ENCODE assay signal across 15 cellular contexts in the genomic region with DNA sequence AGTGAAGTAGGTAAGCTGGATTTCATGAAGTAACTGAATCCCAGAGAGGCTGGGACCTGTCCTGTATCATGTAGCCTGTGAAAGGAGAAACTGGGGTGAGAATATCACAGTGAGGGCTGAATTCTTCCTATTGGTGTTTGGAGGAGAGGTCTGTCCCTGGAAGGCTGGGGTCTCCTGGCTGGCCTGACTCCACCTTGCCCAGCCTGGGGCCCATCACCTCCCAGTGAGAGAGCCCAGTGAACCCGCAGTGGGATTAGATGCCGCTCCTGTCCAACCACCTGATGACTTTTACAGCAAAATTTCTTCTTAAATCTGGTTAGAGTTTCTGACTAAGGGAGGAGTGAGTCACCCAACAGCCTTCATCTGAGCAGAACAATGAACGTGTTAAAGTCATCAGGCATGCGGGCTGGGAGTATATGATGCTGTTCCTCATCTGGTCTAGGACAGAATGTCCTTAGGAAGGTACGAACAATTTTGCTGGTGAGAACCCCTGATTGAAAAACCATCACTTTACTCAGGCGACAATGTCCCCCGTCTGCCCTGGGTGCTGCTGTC.
DNase-seq lines count a peak whose midpoint lies in the region; ATAC-seq and TF ChIP-seq lines count a peak whose summit lies in the region.
"Had no signal": no experiment of that assay in that cellular context is flagged by ENCODE, and none has a peak within 500 bp of the region (broad histone marks: within the 10 kb centered on the region; RNA-seq: fewer than 3 reads in every experiment).

No MANE protein-coding gene starts in this region.

- H3K36me3 Mint-ChIP-seq in neural crest cell (ENCODE audit: low read depth): peaks cover 8% of the 10 kb centered on the region
- H3K36me3 Mint-ChIP-seq: CD8-positive, alpha-beta T cell had no signal

- H3K9me3 Mint-ChIP-seq in neural crest cell: peaks cover 13% of the 10 kb centered on the region

- no peak for ATAC-seq in GM18858 (IDR thresholded peaks at IDR 0.05; ENCODE audit: unreplicated experiment)
- ATAC-seq: CD8-positive, alpha-beta T cell; left colon; natural killer cell treated with Interleukin-12 subunit alpha and Interleukin-12 subunit beta and Interleukin-15 and Interleukin-18, amount 100 ng/mL, for 72 hours had no signal

- H3K27ac Mint-ChIP-seq in neural crest cell (ENCODE audit: unreplicated experiment): peak overlapping the region; percentile 35
- H3K27ac Mint-ChIP-seq: activated CD4-positive, alpha-beta memory T cell treated with anti-CD3 and anti-CD28 coated beads, Interleukin-2, amount 10 ng/mL, durations not matched to agents 7 days and 5 days; CD8-positive, alpha-beta T cell; natural killer cell treated with Interleukin-12 subunit alpha and Interleukin-12 subunit beta and Interleukin-15 and Interleukin-18, amount 100 ng/mL, for 72 hours; T-helper 2 cell treated with Interferon-gamma antibody and Interleukin-4, amounts not matched to agents 5 μg/mL and 100 μg/mL, for 36 hours had no signal

- no peaks in the 10 kb centered on the region for H3K27me3 Mint-ChIP-seq in neural crest cell (ENCODE audit: low read depth)

- H3K4me1 Mint-ChIP-seq in neural crest cell: peaks cover 18% of the 10 kb centered on the region
- H3K4me1 Mint-ChIP-seq: activated CD4-positive, alpha-beta memory T cell treated with anti-CD3 and anti-CD28 coated beads, Interleukin-2, amount 10 ng/mL, durations not matched to agents 7 days and 5 days had no signal

- no peak overlapping the region for H3K4me3 Mint-ChIP-seq in neural crest cell
- H3K4me3 Mint-ChIP-seq: activated CD4-positive, alpha-beta memory T cell treated with anti-CD3 and anti-CD28 coated beads, Interleukin-2, amount 10 ng/mL, durations not matched to agents 7 days and 5 days; CD8-positive, alpha-beta T cell; natural killer cell treated with Interleukin-12 subunit alpha and Interleukin-12 subunit beta and Interleukin-15 and Interleukin-18, amount 100 ng/mL, for 72 hours; T-helper 2 cell treated with Interferon-gamma antibody and Interleukin-4, amounts not matched to agents 5 μg/mL and 100 μg/mL, for 36 hours had no signal

- DNase-seq in ELR (ENCODE audit: low read depth) (peak; percentile 78), RKO (ENCODE audit: low spot score) (peak; percentile 59), dermis blood vessel endothelial cell (peak; percentile 14), neural crest cell (ENCODE audit: low read depth, low spot score) (no peak), NCI-H82 treated with DMSO at 0.1 percent for 48 hours (lab: John Stamatoyannopoulos, UW; ENCODE audit: unreplicated experiment) (no peak), NCI-H526 treated with DMSO at 0.1 percent for 48 hours (lab: John Stamatoyannopoulos, UW) (no peak), NCI-H2107 (lab: John Stamatoyannopoulos, UW) (no peak)
- DNase-seq: activated CD4-positive, alpha-beta memory T cell treated with anti-CD3 and anti-CD28 coated beads, Interleukin-2, amount 10 ng/mL, durations not matched to agents 7 days and 5 days; activated effector memory CD4-positive, alpha-beta T cell treated with anti-CD3 and anti-CD28 coated beads, Interleukin-2, amount 50 U/mL, for 16 hours; CD8-positive, alpha-beta T cell; left colon; OCI-M1 had no signal

- TF ChIP-seq CTCF in neural crest cell (conservative IDR thresholded peaks at IDR 0.05): no peak

Comparison
In these comparisons a context has a peak if more than half of its experiments do, and no peak if none do; other contexts are left out.
1. DNase-seq: peak in ELR (single experiment), RKO (single experiment) and dermis blood vessel endothelial cell (single experiment); none in neural crest cell (single experiment), NCI-H82 treated with DMSO at 0.1 percent for 48 hours (single experiment), NCI-H526 treated with DMSO at 0.1 percent for 48 hours (single experiment) and NCI-H2107 (single experiment).